ENCODE assay signal across 13 cellular contexts in the genomic region with DNA sequence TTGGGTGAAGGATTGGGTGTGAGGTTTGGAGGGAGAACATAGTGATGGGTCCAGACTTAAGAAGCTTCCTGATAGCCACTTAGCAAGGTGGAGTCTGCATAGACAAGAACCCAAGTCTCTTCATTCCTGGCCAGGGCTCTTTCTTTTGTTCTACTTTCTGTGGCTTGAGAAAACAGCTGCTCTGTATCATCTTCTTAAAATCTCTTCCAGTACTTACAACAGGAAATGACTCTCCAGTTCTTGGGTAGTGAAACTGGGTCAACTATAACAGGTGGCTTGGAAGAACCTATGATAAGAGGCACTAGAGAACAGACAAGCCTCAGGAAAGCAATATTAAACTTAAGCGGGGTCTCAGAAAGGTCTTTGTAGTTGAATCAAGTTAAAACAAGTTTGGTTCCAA.
A peak's percentile ranks its signal among the peaks of the same experiment; 100 is the strongest.
DNase-seq lines count a peak whose midpoint lies in the region; FAIRE-seq and TF ChIP-seq lines count a peak whose summit lies in the region.
"Had no signal": no experiment of that assay in that cellular context is flagged by ENCODE, and none has a peak within 500 bp of the region (broad histone marks: within the 10 kb centered on the region; RNA-seq: fewer than 3 reads in every experiment).

No MANE protein-coding gene starts in this region.

- no peak for FAIRE-seq in RCC 7860 (lab: Jason Lieb, UNC)

- H3K36me3 ChIP-seq in left ventricle myocardium inferior, result no peaks in the 10 kb centered on the region
- peaks cover 1% of the 10 kb centered on the region for H3K36me3 ChIP-seq in thymus (ENCODE audit: control insufficient read depth, insufficient read depth)
- H3K36me3 ChIP-seq in HAP-1 (replicated peaks), result no peaks in the 10 kb centered on the region
- H3K36me3 ChIP-seq: esophagus squamous epithelium had no signal

- H3K4me3 ChIP-seq in left ventricle myocardium inferior (no peak overlapping the region), thymus (ENCODE audit: low read length) (no peak overlapping the region), HAP-1 (no peak overlapping the region)
- H3K4me3 ChIP-seq: esophagus squamous epithelium had no signal

- TF ChIP-seq CTCF in left ventricle myocardium inferior (IDR thresholded peaks at IDR 0.05; ENCODE audit: borderline replicate concordance), result no peak

- CTCF ChIA-PET in activated CD4-positive, alpha-beta memory T cell treated with anti-CD3 and anti-CD28 coated beads for 36 hours (lab: Charles Lee), result interaction anchor here (0.6 to 3.1 kb wide), 6 partner anchors 11 to 25 kb away, joined by 3 to 14 read pairs (median 3); no protein-coding TSS in a partner anchor

- H3K4me1 ChIP-seq in left ventricle myocardium inferior (peaks cover 18% of the 10 kb centered on the region), thymus (ENCODE audit: control insufficient read depth, insufficient read depth, low read length) (peaks cover 50% of the 10 kb centered on the region), HAP-1 (no peaks in the 10 kb centered on the region)
- H3K4me1 ChIP-seq: esophagus squamous epithelium had no signal

- peaks cover 15% of the 10 kb centered on the region for H3K27me3 Mint-ChIP-seq in activated T-cell treated with anti-CD3 and anti-CD28 coated beads, Interleukin-2, amount 50 U/mL, for 24 hours
- H3K27me3 Mint-ChIP-seq in activated CD4-positive, alpha-beta memory T cell treated with anti-CD3 and anti-CD28 coated beads for 36 hours, result peaks cover 16% of the 10 kb centered on the region

- in situ Hi-C loops in HAP-1 (cut with MboI; ENCODE audit: low sequenced_read_pairs), result no loop called here

- H3K36me3 Mint-ChIP-seq in activated T-cell treated with anti-CD3 and anti-CD28 coated beads, Interleukin-2, amount 50 U/mL, for 24 hours (ENCODE audit: low read depth), result no peaks in the 10 kb centered on the region
- H3K36me3 Mint-ChIP-seq in activated CD4-positive, alpha-beta memory T cell treated with anti-CD3 and anti-CD28 coated beads for 36 hours, result no peaks in the 10 kb centered on the region

- DNase-seq in activated T-cell treated with anti-CD3 and anti-CD28 coated beads, Interleukin-2, amount 50 U/mL, for 24 hours, result no peak
- DNase-seq in activated T-cell treated with anti-CD3 and anti-CD28 coated beads, Interleukin-2, amount 50 U/mL, for 48 hours, result no peak
- DNase-seq in activated CD4-positive, alpha-beta memory T cell treated with anti-CD3 and anti-CD28 coated beads for 36 hours, result no peak
- DNase-seq in left ventricle myocardium inferior (no peak), HAP-1 (ENCODE audit: low spot score in 2 of 2) (no peak), RCC 7860 (ENCODE audit: low spot score) (no peak), NOMO-1 (lab: John Stamatoyannopoulos, UW; ENCODE audit: unreplicated experiment in 2 of 2) (no peak)
- DNase-seq: esophagus squamous epithelium; NCI-H2029 treated with DMSO at 0.1 percent for 48 hours; stimulated activated CD4-positive, alpha-beta T cell treated with anti-CD3 and anti-CD28 coated beads, Interleukin-2, amount 100 ng/mL, for 24 hours; T-helper 9 cell had no signal

- peak overlapping the region; percentile 39 for H3K27ac Mint-ChIP-seq in activated T-cell treated with anti-CD3 and anti-CD28 coated beads, Interleukin-2, amount 50 U/mL, for 24 hours
- H3K27ac Mint-ChIP-seq in activated CD4-positive, alpha-beta memory T cell treated with anti-CD3 and anti-CD28 coated beads for 36 hours, result peak overlapping the region; percentile 53
- H3K27ac Mint-ChIP-seq: stimulated activated naive CD8-positive, alpha-beta T cell treated with anti-CD3 and anti-CD28 coated beads, Interleukin-15, Interleukin-2, amounts not matched to agents 100 ng/mL and 50 ng/mL, for 24 hours had no signal

- peaks cover 12% of the 10 kb centered on the region for H3K4me1 Mint-ChIP-seq in activated T-cell treated with anti-CD3 and anti-CD28 coated beads, Interleukin-2, amount 50 U/mL, for 24 hours (ENCODE audit: low read depth)
- H3K4me1 Mint-ChIP-seq in activated CD4-positive, alpha-beta memory T cell treated with anti-CD3 and anti-CD28 coated beads for 36 hours (ENCODE audit: low read depth), result peaks cover 9% of the 10 kb centered on the region

- H3K27me3 ChIP-seq in left ventricle myocardium inferior (ENCODE audit: low read depth) (no peaks in the 10 kb centered on the region), thymus (ENCODE audit: control insufficient read depth, insufficient read depth) (no peaks in the 10 kb centered on the region), HAP-1 (ENCODE audit: low read depth) (no peaks in the 10 kb centered on the region; the same call in 1 of the 2 replicates)
- H3K27me3 ChIP-seq: esophagus squamous epithelium had no signal

- H3K9me3 Mint-ChIP-seq in activated T-cell treated with anti-CD3 and anti-CD28 coated beads, Interleukin-2, amount 50 U/mL, for 24 hours, result no peaks in the 10 kb centered on the region
- peaks cover 4% of the 10 kb centered on the region for H3K9me3 Mint-ChIP-seq in activated CD4-positive, alpha-beta memory T cell treated with anti-CD3 and anti-CD28 coated beads for 36 hours
- H3K9me3 Mint-ChIP-seq: stimulated activated naive CD8-positive, alpha-beta T cell treated with anti-CD3 and anti-CD28 coated beads, Interleukin-15, Interleukin-2, amounts not matched to agents 100 ng/mL and 50 ng/mL, for 24 hours had no signal

- intact Hi-C loops in activated CD4-positive, alpha-beta memory T cell treated with anti-CD3 and anti-CD28 coated beads for 36 hours (cut with micrococcal nuclease), result no loop called here
- intact Hi-C loops in left ventricle myocardium inferior (cut with micrococcal nuclease), result no loop called here

- POLR2A ChIA-PET in activated CD4-positive, alpha-beta memory T cell treated with anti-CD3 and anti-CD28 coated beads for 36 hours (lab: Charles Lee), result no interaction called here

- no peak overlapping the region for H3K4me3 Mint-ChIP-seq in activated T-cell treated with anti-CD3 and anti-CD28 coated beads, Interleukin-2, amount 50 U/mL, for 24 hours
- H3K4me3 Mint-ChIP-seq in activated CD4-positive, alpha-beta memory T cell treated with anti-CD3 and anti-CD28 coated beads for 36 hours, result no peak overlapping the region
- H3K4me3 Mint-ChIP-seq: stimulated activated naive CD8-positive, alpha-beta T cell treated with anti-CD3 and anti-CD28 coated beads, Interleukin-15, Interleukin-2, amounts not matched to agents 100 ng/mL and 50 ng/mL, for 24 hours had no signal

- peaks cover 3% of the 10 kb centered on the region for H3K9me3 ChIP-seq in left ventricle myocardium inferior (replicated peaks)
- no peaks in the 10 kb centered on the region for H3K9me3 ChIP-seq in thymus (ENCODE audit: control insufficient read depth)
- no peaks in the 10 kb centered on the region for H3K9me3 ChIP-seq in HAP-1
- H3K9me3 ChIP-seq: esophagus squamous epithelium had no signal

- WGBS in thymus, result 7% methylated on average over 1 of the region's 1 CpG

- peak overlapping the region; percentile 64 for H3K27ac ChIP-seq in left ventricle myocardium inferior (replicated peaks)
- peak overlapping the region; percentile 88 for H3K27ac ChIP-seq in thymus (ENCODE audit: low read depth)
